Comparison of ENCODE assay signal across 8 cellular contexts in genomic region chr10:31467791-31468535, GRCh38.
DNase-seq lines count a peak whose midpoint lies in the region; ATAC-seq, FAIRE-seq and TF ChIP-seq lines count a peak whose summit lies in the region.

No MANE protein-coding gene starts in this region.

- no peak overlapping the region for H3K27ac ChIP-seq in A673 (ENCODE audit: low read depth, low read length, poor library complexity, severe bottlenecking)

- TF ChIP-seq CTCF in A673 (conservative IDR thresholded peaks at IDR 0.05; ENCODE audit: low read depth, low read length) (peak; percentile 44), GM13977 (IDR thresholded peaks at IDR 0.05; ENCODE audit: extremely low read depth, insufficient read depth, missing control alignments) (peak; percentile 21), WTC11 (IDR thresholded peaks at IDR 0.05) (peak; percentile 77)

- peak; percentile 100 for ATAC-seq in WTC11
- ATAC-seq in HG03571 (IDR thresholded peaks at IDR 0.05; ENCODE audit: unreplicated experiment): no peak

- H3K9me3 ChIP-seq in A673 (ENCODE audit: low read depth, low read length, poor library complexity, severe bottlenecking): no peaks in the 10 kb centered on the region

- peaks cover 31% of the 10 kb centered on the region for H3K9me3 Mint-ChIP-seq in WTC11

- H3K36me3 ChIP-seq in A673 (ENCODE audit: insufficient read depth, low read length, poor library complexity, severe bottlenecking): no peaks in the 10 kb centered on the region

- FAIRE-seq in GM19239 (lab: Jason Lieb, UNC): no peak

- DNase-seq in A673 (ENCODE audit: low spot score): no peak
- no peak for DNase-seq in GM13977 (ENCODE audit: low spot score)
- peak; percentile 61 for DNase-seq in WTC11 (ENCODE audit: low spot score)
- peak; percentile 74 for DNase-seq in iPS-NIHi7 (ENCODE audit: extremely low spot score)
- DNase-seq in NCI-H510A treated with DMSO at 0.1 percent for 48 hours (lab: John Stamatoyannopoulos, UW): no peak
- DNase-seq in cortex of kidney (lab: John Stamatoyannopoulos, UW): no peak
- no peak for DNase-seq in GM19239 (ENCODE audit: insufficient read length, low spot score)

- H3K27me3 ChIP-seq in A673 (replicated peaks; ENCODE audit: insufficient read depth, low read depth, low read length, poor library complexity): no peaks in the 10 kb centered on the region

- BruUV-seq in A673 (replicated peaks; lab: Mats Ljungman, UMichigan): no TSS peak

- CTCF ChIA-PET in A673 (lab: Charles Lee) (no interaction called here), WTC11 (lab: Charles Lee) (interaction anchor here (0.6 to 1.8 kb wide), 32 partner anchors 8 to 797 kb away, joined by 3 to 30 read pairs (median 4); partner anchors contain the start of gene ZNF438)

- intact Hi-C loops in A673 (cut with micrococcal nuclease; ENCODE audit: unreplicated experiment): no loop called here

- H3K4me1 Mint-ChIP-seq in WTC11: peaks cover 8% of the 10 kb centered on the region

- H3K4me1 ChIP-seq in A673 (ENCODE audit: insufficient read depth, low read length, poor library complexity, severe bottlenecking): no peaks in the 10 kb centered on the region

- H3K27ac Mint-ChIP-seq in WTC11: no peak overlapping the region

- H3K36me3 Mint-ChIP-seq in WTC11: peaks cover 9% of the 10 kb centered on the region

- in situ Hi-C loops in GM13977 (cut with MboI; ENCODE audit: low pct_unique_long_range_greater_than_20kb, low sequenced_read_pairs, unreplicated experiment): no loop called here

- no peak overlapping the region for H3K4me3 ChIP-seq in A673 (ENCODE audit: low read depth, low read length, poor library complexity, severe bottlenecking)

- POLR2A ChIA-PET in A673 (lab: Charles Lee; ENCODE audit: low non-redundant PET): no interaction called here
- POLR2A ChIA-PET in WTC11 (lab: Charles Lee): interaction anchor here (1.3 kb wide), 1 partner anchor 436 kb away, joined by 4 read pairs; the partner anchor contains the start of gene ZNF438

- no peak overlapping the region for H3K4me3 Mint-ChIP-seq in WTC11

- H3K27me3 Mint-ChIP-seq in WTC11 (ENCODE audit: low read depth): no peaks in the 10 kb centered on the region; the same call in 1 of the 2 replicates

TF ChIP-seq in WTC11, 78 proteins besides CTCF, POLR2A, EP300 and RAD21:
- TF ChIP-seq IRF2 (CRISPR knock-in tag; IDR thresholded peaks at IDR 0.05; ENCODE audit: borderline replicate concordance, low read depth): no peak
- no peak for TF ChIP-seq EMX1 (CRISPR knock-in tag; IDR thresholded peaks at IDR 0.05)
- TF ChIP-seq, protein P1, sequence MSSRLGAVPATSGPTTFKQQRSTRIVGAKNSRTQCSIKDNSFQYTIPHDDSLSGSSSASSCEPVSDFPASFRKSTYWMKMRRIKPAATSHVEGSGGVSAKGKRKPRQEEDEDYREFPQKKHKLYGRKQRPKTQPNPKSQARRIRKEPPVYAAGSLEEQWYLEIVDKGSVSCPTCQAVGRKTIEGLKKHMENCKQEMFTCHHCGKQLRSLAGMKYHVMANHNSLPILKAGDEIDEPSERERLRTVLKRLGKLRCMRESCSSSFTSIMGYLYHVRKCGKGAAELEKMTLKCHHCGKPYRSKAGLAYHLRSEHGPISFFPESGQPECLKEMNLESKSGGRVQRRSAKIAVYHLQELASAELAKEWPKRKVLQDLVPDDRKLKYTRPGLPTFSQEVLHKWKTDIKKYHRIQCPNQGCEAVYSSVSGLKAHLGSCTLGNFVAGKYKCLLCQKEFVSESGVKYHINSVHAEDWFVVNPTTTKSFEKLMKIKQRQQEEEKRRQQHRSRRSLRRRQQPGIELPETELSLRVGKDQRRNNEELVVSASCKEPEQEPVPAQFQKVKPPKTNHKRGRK (CRISPR knock-in tag; IDR thresholded peaks at IDR 0.05; ENCODE audit: borderline replicate concordance): no peak
- TF ChIP-seq, protein P2, sequence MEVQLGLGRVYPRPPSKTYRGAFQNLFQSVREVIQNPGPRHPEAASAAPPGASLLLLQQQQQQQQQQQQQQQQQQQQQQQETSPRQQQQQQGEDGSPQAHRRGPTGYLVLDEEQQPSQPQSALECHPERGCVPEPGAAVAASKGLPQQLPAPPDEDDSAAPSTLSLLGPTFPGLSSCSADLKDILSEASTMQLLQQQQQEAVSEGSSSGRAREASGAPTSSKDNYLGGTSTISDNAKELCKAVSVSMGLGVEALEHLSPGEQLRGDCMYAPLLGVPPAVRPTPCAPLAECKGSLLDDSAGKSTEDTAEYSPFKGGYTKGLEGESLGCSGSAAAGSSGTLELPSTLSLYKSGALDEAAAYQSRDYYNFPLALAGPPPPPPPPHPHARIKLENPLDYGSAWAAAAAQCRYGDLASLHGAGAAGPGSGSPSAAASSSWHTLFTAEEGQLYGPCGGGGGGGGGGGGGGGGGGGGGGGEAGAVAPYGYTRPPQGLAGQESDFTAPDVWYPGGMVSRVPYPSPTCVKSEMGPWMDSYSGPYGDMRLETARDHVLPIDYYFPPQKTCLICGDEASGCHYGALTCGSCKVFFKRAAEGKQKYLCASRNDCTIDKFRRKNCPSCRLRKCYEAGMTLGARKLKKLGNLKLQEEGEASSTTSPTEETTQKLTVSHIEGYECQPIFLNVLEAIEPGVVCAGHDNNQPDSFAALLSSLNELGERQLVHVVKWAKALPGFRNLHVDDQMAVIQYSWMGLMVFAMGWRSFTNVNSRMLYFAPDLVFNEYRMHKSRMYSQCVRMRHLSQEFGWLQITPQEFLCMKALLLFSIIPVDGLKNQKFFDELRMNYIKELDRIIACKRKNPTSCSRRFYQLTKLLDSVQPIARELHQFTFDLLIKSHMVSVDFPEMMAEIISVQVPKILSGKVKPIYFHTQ (CRISPR knock-in tag; IDR thresholded peaks at IDR 0.05): no peak
TF ChIP-seq in WTC11: peak in this region for 0.

Comparison
In these comparisons a context has a peak if more than half of its experiments do, and no peak if none do; other contexts are left out.
1. DNase-seq: peak in WTC11 (single experiment) and iPS-NIHi7 (single experiment); none in A673 (single experiment), GM13977 (single experiment), NCI-H510A treated with DMSO at 0.1 percent for 48 hours (single experiment), cortex of kidney (single experiment) and GM19239 (single experiment).
2. CTCF ChIP-seq: peak in every context shown above with its lines; median percentile 77 in WTC11; 44 in A673; 21 in GM13977.